Comparison of ENCODE assay signal across 19 cellular contexts in the genomic region with DNA sequence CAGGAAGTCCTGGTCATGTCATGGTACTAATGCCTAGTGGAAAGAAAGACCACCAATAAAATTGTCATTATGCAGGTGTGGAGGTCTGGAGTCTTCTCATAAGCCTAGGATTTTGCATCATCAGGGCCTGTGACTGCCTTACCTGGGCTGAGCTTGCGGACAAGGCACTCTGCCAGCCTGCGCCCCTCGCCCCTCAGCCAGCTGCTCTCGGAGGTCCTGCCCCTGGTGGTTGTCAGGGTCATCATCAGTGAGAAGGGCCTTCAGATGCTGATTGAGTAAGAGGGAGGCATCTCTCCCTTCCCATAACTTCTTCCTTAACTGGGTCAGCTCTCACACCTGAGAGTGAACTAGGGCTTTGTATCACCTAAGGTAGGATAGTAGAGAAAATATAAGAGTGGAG.
"Had no signal": no experiment of that assay in that cellular context is flagged by ENCODE, and none has a peak within 500 bp of the region (broad histone marks: within the 10 kb centered on the region; RNA-seq: fewer than 3 reads in every experiment).

No MANE protein-coding gene starts in this region.

- H3K4me3 ChIP-seq: SJSA1, SK-N-MC had no signal

- H3K9me3 ChIP-seq: SJSA1 had no signal

- H3K36me3 ChIP-seq: SJSA1 had no signal

- DNase-seq: KBM-7, MM.1S, NCI-H1092 treated with DMSO at 0.1 percent for 48 hours, NCI-H1436, NCI-H187, NCI-H2029, NCI-H2081 treated with DMSO at 0.1 percent for 48 hours, NCI-H2171, NCI-H226, NCI-H446, NCI-H510A, NCI-H524 treated with DMSO at 0.1 percent for 48 hours, NCI-H69, NCI-H774, Right ventricle myocardium superior, RPMI8226, SIG-M5 had no signal

- H3K27ac ChIP-seq: SJSA1, SK-N-MC had no signal

- H3K4me1 ChIP-seq: SJSA1 had no signal

- H3K27me3 ChIP-seq: SJSA1 had no signal
